Comparison of ENCODE assay signal across 8 cellular contexts in genomic region chr10:62095341-62096071, GRCh38.
A peak's percentile ranks its signal among the peaks of the same experiment; 100 is the strongest.
DNase-seq lines count a peak whose midpoint lies in the region; ATAC-seq and TF ChIP-seq lines count a peak whose summit lies in the region.

No MANE protein-coding gene starts in this region.

- H3K36me3 ChIP-seq in heart left ventricle (peaks cover 0 to 49% (median 28%) of the 10 kb centered on the region in 9 donors), colonic mucosa (peaks cover 8% of the 10 kb centered on the region), mucosa of rectum (ENCODE audit: control insufficient read depth in 2 of 2, insufficient read depth in 2 of 2, low read length in 2 of 2) (peaks cover 22 to 25% of the 10 kb centered on the region in 2 donors)

- H3K4me3 ChIP-seq in heart left ventricle (no peak overlapping the region), colonic mucosa (no peak overlapping the region), mucosa of rectum (ENCODE audit: low read length in 2 of 2) (no peak overlapping the region)

- no peak overlapping the region for H3K9ac ChIP-seq in colonic mucosa (ENCODE audit: low read depth in 2 of 2, low read length in 2 of 2)
- no peak overlapping the region for H3K9ac ChIP-seq in mucosa of rectum (ENCODE audit: low read depth in 1 of 2, low read length in 2 of 2)

- no peaks in the 10 kb centered on the region for H3K9me3 ChIP-seq in heart left ventricle
- H3K9me3 ChIP-seq in colonic mucosa, result no peaks in the 10 kb centered on the region
- H3K9me3 ChIP-seq in mucosa of rectum (ENCODE audit: control insufficient read depth in 2 of 2, low read length in 2 of 2), result no peaks in the 10 kb centered on the region

- H3K4me1 ChIP-seq in heart left ventricle, result peaks cover 0 to 49% (median 26%) of the 10 kb centered on the region in 12 donors
- no peaks in the 10 kb centered on the region for H3K4me1 ChIP-seq in colonic mucosa
- H3K4me1 ChIP-seq in mucosa of rectum (ENCODE audit: control insufficient read depth in 2 of 2, insufficient read depth in 2 of 2, low read length in 2 of 2), result peaks cover 6 to 12% of the 10 kb centered on the region in 2 donors

- no peak for DNase-seq in heart left ventricle
- no peak for DNase-seq in Right ventricle myocardium inferior (ENCODE audit: missing footprints)
- peak; percentile 15 for DNase-seq in colonic mucosa
- DNase-seq in HuH-7 (ENCODE audit: low spot score), result no peak
- no peak for DNase-seq in NCI-H82 treated with DMSO at 0.1 percent for 48 hours (lab: John Stamatoyannopoulos, UW; ENCODE audit: unreplicated experiment)
- no peak for DNase-seq in stimulated activated naive CD4-positive, alpha-beta T cell (lab: John Stamatoyannopoulos, UW)

- TF ChIP-seq POLR2A in heart left ventricle (IDR thresholded peaks at IDR 0.05), result no peak

- peak in 1 of 4 donors; percentile 39 for ATAC-seq in heart left ventricle
- no peak for ATAC-seq in Right ventricle myocardium inferior
- no peak for ATAC-seq in GM21390 (IDR thresholded peaks at IDR 0.05; ENCODE audit: unreplicated experiment)

- no peaks in the 10 kb centered on the region for H3K27me3 ChIP-seq in heart left ventricle
- H3K27me3 ChIP-seq in colonic mucosa, result no peaks in the 10 kb centered on the region
- H3K27me3 ChIP-seq in mucosa of rectum (ENCODE audit: control insufficient read depth in 2 of 2, insufficient read depth in 2 of 2, low read length in 2 of 2), result no peaks in the 10 kb centered on the region

- H3K27ac ChIP-seq in heart left ventricle, result peak overlapping the region in 11 of 12 donors; percentile 15 to 76 (median 55)
- peak overlapping the region; percentile 4 for H3K27ac ChIP-seq in colonic mucosa
- H3K27ac ChIP-seq in mucosa of rectum (ENCODE audit: low read depth in 2 of 2, low read length in 2 of 2), result peak overlapping the region; percentile 10 to 11

- TF ChIP-seq CTCF in heart left ventricle (IDR thresholded peaks at IDR 0.05) (no peak), colonic mucosa (IDR thresholded peaks at IDR 0.05) (no peak)

- 56 to 62% (median 58%) methylated on average over 10 of the region's 10 CpGs for WGBS in heart left ventricle, 4 donors

- intact Hi-C loops in heart left ventricle (cut with DNase I), result loop anchor here in 2 of 10 donors (5.0 to 10.0 kb wide), 3 partner anchors 38 to 129 kb away; no protein-coding TSS in a partner anchor
- intact Hi-C loops in Right ventricle myocardium inferior (cut with DNase I), result no loop called here
- intact Hi-C loops in colonic mucosa (cut with DNase I), result no loop called here

Comparison
In these comparisons a context has a peak if more than half of its experiments do, and no peak if none do; other contexts are left out.
1. H3K27ac ChIP-seq: peak in every context shown above with its lines; median percentile 55 in heart left ventricle; 10 in mucosa of rectum; 4 in colonic mucosa.